Comparison of ENCODE assay signal across 8 cellular contexts in the genomic region with DNA sequence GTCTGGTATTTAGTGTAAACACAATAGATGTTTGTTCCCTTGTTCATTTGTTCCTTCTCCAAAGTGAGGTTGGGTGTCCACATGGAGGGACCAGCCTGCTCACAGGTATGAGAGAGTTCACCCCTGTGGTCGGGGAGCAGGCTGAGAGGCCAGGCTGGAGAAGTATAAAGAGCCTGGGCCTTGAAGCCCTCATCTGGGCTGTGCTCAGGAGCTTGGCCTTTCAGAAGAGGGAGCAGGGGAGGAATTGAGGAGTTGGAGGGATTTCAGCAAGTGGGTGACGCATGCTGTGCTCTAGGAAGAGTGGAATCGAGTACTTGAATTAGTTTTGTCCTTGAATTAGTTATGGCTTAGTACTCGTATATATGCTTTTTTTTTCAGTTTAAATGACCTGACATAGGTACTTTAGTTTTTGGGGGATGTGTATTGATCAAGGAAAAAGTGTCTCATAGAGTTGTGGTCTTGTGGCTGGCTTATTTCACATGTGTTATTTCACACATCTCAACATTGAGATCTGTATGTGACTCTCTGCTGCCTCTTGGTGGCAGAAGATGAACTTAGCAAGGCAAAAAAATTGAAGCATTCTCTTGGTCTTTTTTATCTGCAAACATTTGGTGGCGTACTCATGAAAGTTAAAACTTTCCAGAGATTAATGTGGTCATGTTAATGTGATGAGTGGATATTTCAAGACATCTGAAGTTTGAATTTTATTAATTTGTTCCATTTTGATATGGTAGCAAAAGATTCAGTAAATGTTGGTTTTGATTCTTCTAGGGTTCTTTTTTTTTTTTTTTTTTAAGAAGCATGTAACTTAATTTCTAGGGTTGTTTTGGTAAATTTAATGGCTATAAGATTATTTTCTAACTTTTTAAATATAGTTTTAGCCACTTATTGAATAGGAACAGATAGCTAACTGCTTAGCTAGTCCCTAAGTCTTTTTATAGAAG. TPM values are rescaled to one million over a fixed set of nuclear protein-coding genes. Genes with fewer than 3 reads are reported as not detected.
DNase-seq lines count a peak whose midpoint lies in the region; ATAC-seq and TF ChIP-seq lines count a peak whose summit lies in the region.

No MANE protein-coding gene starts in this region.

- no peak overlapping the region for H3K4me2 ChIP-seq in smooth muscle cell

- in situ Hi-C loops in astrocyte of the spinal cord (cut with HindIII; ENCODE audit: low sequenced_read_pairs): no loop called here

- H4K20me1 ChIP-seq in smooth muscle cell (ENCODE audit: low read depth): no peaks in the 10 kb centered on the region

- ATAC-seq in GM21717 (IDR thresholded peaks at IDR 0.05; ENCODE audit: unreplicated experiment): peak; percentile 76

- no peak overlapping the region for H3K9ac ChIP-seq in smooth muscle cell (ENCODE audit: low read depth)

- DNase-seq in NCI-H510A treated with DMSO at 0.1 percent for 48 hours (lab: John Stamatoyannopoulos, UW) (peak; percentile 28), NCI-H510A (lab: John Stamatoyannopoulos, UW) (no peak), HuH-7 (ENCODE audit: low spot score) (peak; percentile 18), SHP77 (lab: John Stamatoyannopoulos, UW) (peak; percentile 18 to 36), astrocyte of the spinal cord (ENCODE audit: low read depth, low spot score) (peak; percentile 62), iPS DF 4.7 (ENCODE audit: extremely low read depth, low spot score) (peak; percentile 41), smooth muscle cell (lab: John Stamatoyannopoulos, UW; ENCODE audit: unreplicated experiment) (no peak)

- no peaks in the 10 kb centered on the region for H3K9me3 ChIP-seq in smooth muscle cell (replicated peaks; ENCODE audit: low read depth)

- H3K4me3 ChIP-seq in astrocyte of the spinal cord (ENCODE audit: low read depth, low read length) (no peak overlapping the region), smooth muscle cell (no peak overlapping the region)

- H3K27ac ChIP-seq in smooth muscle cell (ENCODE audit: low read depth): no peak overlapping the region

- TF ChIP-seq CTCF in astrocyte of the spinal cord (IDR thresholded peaks at IDR 0.05; ENCODE audit: low read depth, low read length) (peak; percentile 84), smooth muscle cell (IDR thresholded peaks at IDR 0.05; ENCODE audit: borderline replicate concordance, insufficient read depth, poor library complexity, severe bottlenecking) (peak; percentile 72)

- no peaks in the 10 kb centered on the region for H3K36me3 ChIP-seq in smooth muscle cell (ENCODE audit: low read depth)

- no peak overlapping the region for H2AFZ ChIP-seq in smooth muscle cell (ENCODE audit: low read depth)

- H3K27me3 ChIP-seq in smooth muscle cell (ENCODE audit: low read depth): no peaks in the 10 kb centered on the region

- H3K4me1 ChIP-seq in smooth muscle cell (ENCODE audit: low read depth): peaks cover 5% of the 10 kb centered on the region

- H3K79me2 ChIP-seq in smooth muscle cell (ENCODE audit: low read depth): no peaks in the 10 kb centered on the region

- WGBS in smooth muscle cell (ENCODE audit: low lambda C conversion rate): 62% methylated on average over 5 of the region's 5 CpGs

- no peaks in the 10 kb centered on the region for H3F3A ChIP-seq in smooth muscle cell (ENCODE audit: low read depth)

RNA-seq across cellular contexts. Expression of a gene that starts 54.3 kb away (rescaled TPM):
- 0.18 and 0.81 TPM in 2 replicates for total RNA-seq in smooth muscle cell
- polyA plus RNA-seq in smooth muscle cell: 1.3 TPM in 1 of 2 replicates, not detected in the other

Comparison
In these comparisons a context has a peak if more than half of its experiments do, and no peak if none do; other contexts are left out.
1. DNase-seq: peak in NCI-H510A treated with DMSO at 0.1 percent for 48 hours (single experiment), HuH-7 (single experiment), SHP77 (2 of 2), astrocyte of the spinal cord (single experiment) and iPS DF 4.7 (single experiment); none in NCI-H510A (single experiment) and smooth muscle cell (single experiment).